In genomic region chr7:57245206-57245605, GRCh38 we compare ENCODE assay signal across 28 cellular contexts.
"Had no signal": no experiment of that assay in that cellular context is flagged by ENCODE, and none has a peak within 500 bp of the region (broad histone marks: within the 10 kb centered on the region; RNA-seq: fewer than 3 reads in every experiment).

No MANE protein-coding gene starts in this region.

- H3K36me3 ChIP-seq: neutrophil, pancreas, suprapubic skin, tibial artery, transverse colon, upper lobe of left lung, vagina had no signal

- FAIRE-seq: pancreas, small intestine, urothelium cell line had no signal

- DNase-seq: naive B cell; naive thymus-derived CD8-positive, alpha-beta T cell; nephron progenitor cell; nucleus accumbens; psoas muscle; right cardiac atrium; small intestine; stimulated activated CD4-positive, alpha-beta T cell treated with anti-CD3 and anti-CD28 coated beads, Interleukin-12 subunit alpha, Interleukin-12 subunit beta, amount 100 ng/mL, for 4 hours; stimulated activated CD4-positive, alpha-beta T cell treated with anti-CD3 and anti-CD28 coated beads, Interleukin-1b, Interleukin-23, amount 100 ng/mL, for 48 hours; stimulated activated CD4-positive, alpha-beta T cell treated with anti-CD3 and anti-CD28 coated beads, Interleukin-4, amount 100 ng/mL, for 1 hour; stimulated activated CD4-positive, alpha-beta T cell treated with anti-CD3 and anti-CD28 coated beads, Interleukin-4, amount 100 ng/mL, for 4 hours; stimulated activated CD8-positive, alpha-beta memory T cell treated with anti-CD3 and anti-CD28 coated beads, Interleukin-4, amount 100 ng/mL, for 48 hours; stimulated activated naive CD4-positive, alpha-beta T cell; stimulated activated naive CD8-positive, alpha-beta T cell treated with anti-CD3 and anti-CD28 coated beads, Interleukin-15, amount 100 ng/mL, for 72 hours; stimulated activated naive CD8-positive, alpha-beta T cell treated with anti-CD3 and anti-CD28 coated beads, Interleukin-15, Interleukin-2, amounts not matched to agents 100 U/mL and 50 U/mL, for 24 hours; substantia nigra; testis; tibial artery; transverse colon; upper lobe of left lung had no signal

- H3K4me3 ChIP-seq: pancreas, psoas muscle, suprapubic skin, testis, tibial artery, transverse colon, upper lobe of left lung, vagina had no signal

- H3K27ac ChIP-seq: neutrophil, pancreas, psoas muscle, suprapubic skin, testis, tibial artery, transverse colon, upper lobe of left lung, vagina had no signal

- ATAC-seq: naive thymus-derived CD8-positive, alpha-beta T cell; natural killer cell treated with Interleukin-12 subunit alpha and Interleukin-12 subunit beta and Interleukin-15 and Interleukin-18, amount 100 ng/mL, for 72 hours; pancreas; psoas muscle; right cardiac atrium; sciatic nerve; stimulated activated memory B cell treated with anti-CD40 and anti-IgM and Interleukin-4, amounts not matched to agents 10 μg/mL and 1 μg/mL and 100 μg/mL, for 72 hours; stimulated activated naive CD8-positive, alpha-beta T cell treated with anti-CD3 and anti-CD28 coated beads, Interleukin-15, amount 100 ng/mL, for 72 hours; stimulated activated naive CD8-positive, alpha-beta T cell treated with anti-CD3 and anti-CD28 coated beads, Interleukin-15, Interleukin-2, amounts not matched to agents 100 U/mL and 50 U/mL, for 24 hours had no signal

- H3K9me3 ChIP-seq: pancreas, psoas muscle, testis, vagina had no signal

- H3K27me3 ChIP-seq: neutrophil, pancreas, suprapubic skin, testis, tibial artery, transverse colon, upper lobe of left lung, vagina had no signal

- H3K4me1 ChIP-seq: pancreas, psoas muscle, suprapubic skin, testis, tibial artery, transverse colon, upper lobe of left lung, vagina had no signal
